In genomic region chr17:64148017-64148631, GRCh38 we compare ENCODE assay signal across 9 cellular contexts. TPM values are rescaled to one million over a fixed set of nuclear protein-coding genes. Genes with fewer than 3 reads are reported as not detected.
DNase-seq lines count a peak whose midpoint lies in the region; ATAC-seq and TF ChIP-seq lines count a peak whose summit lies in the region.
"Had no signal": no experiment of that assay in that cellular context is flagged by ENCODE, and none has a peak within 500 bp of the region (broad histone marks: within the 10 kb centered on the region; RNA-seq: fewer than 3 reads in every experiment).

No MANE protein-coding gene starts in this region.

- H3K4me1 Mint-ChIP-seq in activated naive CD4-positive, alpha-beta T cell treated with anti-CD3 and anti-CD28 coated beads, Interleukin-2, amount 50 U/mL, for 24 hours, result peaks cover 22% of the 10 kb centered on the region

- no peak overlapping the region for H2AFZ ChIP-seq in fibroblast of lung (ENCODE audit: low read length)

- H3K27me3 Mint-ChIP-seq in activated naive CD4-positive, alpha-beta T cell treated with anti-CD3 and anti-CD28 coated beads, Interleukin-2, amount 50 U/mL, for 24 hours, result no peaks in the 10 kb centered on the region

- H3K4me2 ChIP-seq in fibroblast of lung (ENCODE audit: extremely low read depth, insufficient read depth, low read length), result no peak overlapping the region

- H3K79me2 ChIP-seq in fibroblast of lung (ENCODE audit: control insufficient read depth, insufficient read depth, low read length), result peaks cover 8% of the 10 kb centered on the region

- H3K9me3 ChIP-seq in fibroblast of lung (ENCODE audit: control insufficient read depth, insufficient read depth, low read depth, low read length), result no peaks in the 10 kb centered on the region
- H3K9me3 ChIP-seq in thyroid gland, result no peaks in the 10 kb centered on the region

- no peak for DNase-seq in activated naive CD4-positive, alpha-beta T cell (lab: John Stamatoyannopoulos, UW)
- peak; percentile 45 to 54 for DNase-seq in fibroblast of lung (ENCODE audit: low read depth in 2 of 2)
- no peak for DNase-seq in thyroid gland
- no peak for DNase-seq in left lobe of liver (ENCODE audit: low spot score)
- DNase-seq in globus pallidus (ENCODE audit: low spot score), result no peak
- DNase-seq: activated CD4-positive, alpha-beta T cell treated with anti-CD3 and anti-CD28 coated beads, Interleukin-2, amount 50 U/mL, for 4 hours had no signal

- TF ChIP-seq CTCF in fibroblast of lung (conservative IDR thresholded peaks at IDR 0.05 in 1 of 2, IDR thresholded peaks at IDR 0.05 in 1 of 2; ENCODE audit: low read depth in 1 of 2, low read length in 2 of 2) (no peak), thyroid gland (IDR thresholded peaks at IDR 0.05) (no peak)

- no peak overlapping the region for H3K27ac ChIP-seq in fibroblast of lung (ENCODE audit: insufficient read depth, low read length)
- peak overlapping the region in 2 of 3 donors; percentile 96 to 98 for H3K27ac ChIP-seq in thyroid gland

- peak overlapping the region; percentile 63 for H3K4me3 Mint-ChIP-seq in activated naive CD4-positive, alpha-beta T cell treated with anti-CD3 and anti-CD28 coated beads, Interleukin-2, amount 50 U/mL, for 24 hours

- H3K36me3 Mint-ChIP-seq in activated naive CD4-positive, alpha-beta T cell treated with anti-CD3 and anti-CD28 coated beads, Interleukin-2, amount 50 U/mL, for 24 hours, result peaks cover 14% of the 10 kb centered on the region

- no peak for TF ChIP-seq POLR2A in thyroid gland (IDR thresholded peaks at IDR 0.05)

- no peak overlapping the region for H3K27ac Mint-ChIP-seq in activated naive CD4-positive, alpha-beta T cell treated with anti-CD3 and anti-CD28 coated beads, Interleukin-2, amount 50 U/mL, for 24 hours

- H3K4me1 ChIP-seq in fibroblast of lung (ENCODE audit: control insufficient read depth, extremely low read depth, insufficient read depth, low read length) (peaks cover 6% of the 10 kb centered on the region), thyroid gland (peaks cover 13 to 16% of the 10 kb centered on the region in 2 donors)

- H4K20me1 ChIP-seq in fibroblast of lung (ENCODE audit: control insufficient read depth, extremely low read depth, insufficient read depth, low read length), result no peaks in the 10 kb centered on the region

- H3K36me3 ChIP-seq in fibroblast of lung (ENCODE audit: control insufficient read depth, insufficient read depth, low read length), result peaks cover 1% of the 10 kb centered on the region
- peaks cover 6 to 15% of the 10 kb centered on the region in 2 donors for H3K36me3 ChIP-seq in thyroid gland

- no peaks in the 10 kb centered on the region for H3K9me3 Mint-ChIP-seq in activated naive CD4-positive, alpha-beta T cell treated with anti-CD3 and anti-CD28 coated beads, Interleukin-2, amount 50 U/mL, for 24 hours

- 76 to 85% methylated on average over 8 of the region's 8 CpGs for WGBS in thyroid gland, 2 donors

- ATAC-seq in HG03175 (IDR thresholded peaks at IDR 0.05; ENCODE audit: unreplicated experiment), result no peak
- ATAC-seq in left lobe of liver, result no peak

- H3K9ac ChIP-seq in fibroblast of lung (ENCODE audit: insufficient read depth, low read length), result no peak overlapping the region

- no peaks in the 10 kb centered on the region for H3K27me3 ChIP-seq in fibroblast of lung (ENCODE audit: control insufficient read depth, insufficient read depth, low read length)
- no peaks in the 10 kb centered on the region for H3K27me3 ChIP-seq in thyroid gland

- intact Hi-C loops in thyroid gland (cut with DNase I), result no loop called here

- peak overlapping the region in 1 of 4 experiments; percentile 90 for H3K4me3 ChIP-seq in fibroblast of lung (replicated peaks in 1 of 4; ENCODE audit: control extremely low read depth in 1 of 4, insufficient read depth in 1 of 4, low read depth in 3 of 4, low read length in 4 of 4)
- no peak overlapping the region for H3K4me3 ChIP-seq in thyroid gland (replicated peaks in 1 of 3)

TF ChIP-seq in PFSK-1, 5 proteins besides CTCF, POLR2A, EP300 and RAD21:
- TF ChIP-seq POLR2AphosphoS5 (IDR thresholded peaks at IDR 0.05; ENCODE audit: low read depth, low read length), result peak; percentile 62; the same call in 1 of the 2 replicates
- peak; percentile 8; the same call in 1 of the 2 replicates for TF ChIP-seq SIN3A (IDR thresholded peaks at IDR 0.05; ENCODE audit: borderline replicate concordance, insufficient read depth, low read length)
- TF ChIP-seq, protein P1, sequence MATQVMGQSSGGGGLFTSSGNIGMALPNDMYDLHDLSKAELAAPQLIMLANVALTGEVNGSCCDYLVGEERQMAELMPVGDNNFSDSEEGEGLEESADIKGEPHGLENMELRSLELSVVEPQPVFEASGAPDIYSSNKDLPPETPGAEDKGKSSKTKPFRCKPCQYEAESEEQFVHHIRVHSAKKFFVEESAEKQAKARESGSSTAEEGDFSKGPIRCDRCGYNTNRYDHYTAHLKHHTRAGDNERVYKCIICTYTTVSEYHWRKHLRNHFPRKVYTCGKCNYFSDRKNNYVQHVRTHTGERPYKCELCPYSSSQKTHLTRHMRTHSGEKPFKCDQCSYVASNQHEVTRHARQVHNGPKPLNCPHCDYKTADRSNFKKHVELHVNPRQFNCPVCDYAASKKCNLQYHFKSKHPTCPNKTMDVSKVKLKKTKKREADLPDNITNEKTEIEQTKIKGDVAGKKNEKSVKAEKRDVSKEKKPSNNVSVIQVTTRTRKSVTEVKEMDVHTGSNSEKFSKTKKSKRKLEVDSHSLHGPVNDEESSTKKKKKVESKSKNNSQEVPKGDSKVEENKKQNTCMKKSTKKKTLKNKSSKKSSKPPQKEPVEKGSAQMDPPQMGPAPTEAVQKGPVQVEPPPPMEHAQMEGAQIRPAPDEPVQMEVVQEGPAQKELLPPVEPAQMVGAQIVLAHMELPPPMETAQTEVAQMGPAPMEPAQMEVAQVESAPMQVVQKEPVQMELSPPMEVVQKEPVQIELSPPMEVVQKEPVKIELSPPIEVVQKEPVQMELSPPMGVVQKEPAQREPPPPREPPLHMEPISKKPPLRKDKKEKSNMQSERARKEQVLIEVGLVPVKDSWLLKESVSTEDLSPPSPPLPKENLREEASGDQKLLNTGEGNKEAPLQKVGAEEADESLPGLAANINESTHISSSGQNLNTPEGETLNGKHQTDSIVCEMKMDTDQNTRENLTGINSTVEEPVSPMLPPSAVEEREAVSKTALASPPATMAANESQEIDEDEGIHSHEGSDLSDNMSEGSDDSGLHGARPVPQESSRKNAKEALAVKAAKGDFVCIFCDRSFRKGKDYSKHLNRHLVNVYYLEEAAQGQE (IDR thresholded peaks at IDR 0.05; ENCODE audit: insufficient read depth in 1 of 2, low read depth in 2 of 2, low read length in 2 of 2), result no peak
- no peak for TF ChIP-seq FOXP2 (optimal IDR thresholded peaks at IDR 0.05; ENCODE audit: borderline replicate concordance, extremely low read depth, extremely low read length, insufficient read depth)
- TF ChIP-seq TAF1 (IDR thresholded peaks at IDR 0.05; ENCODE audit: borderline replicate concordance, insufficient read depth, low read length), result no peak

RNA-seq across cellular contexts. Expression of gene ERN1, which starts 18.2 kb away (rescaled TPM):
- polyA plus RNA-seq in PFSK-1 (2012; ENCODE audit: insufficient read length, low read depth), result 14.4 TPM
- total RNA-seq in fibroblast of lung (11.7 and 13.9 TPM in 2 replicates), thyroid gland (10 to 100 TPM in 3 of 4 donors, 1 to 10 TPM in 1; 9.5 to 20.2 (median 12.8) TPM), left lobe of liver (30.9 TPM)
- polyA plus RNA-seq in fibroblast of lung, result 3.3 and 3.4 TPM in 2 replicates
- 2.1 and 2.2 TPM in 2 replicates for polyA plus RNA-seq in fibroblast of lung (2012)
- polyA minus RNA-seq in fibroblast of lung (ENCODE audit: low replicate concordance), result 3.9 and 4.4 TPM in 2 replicates

Comparison
In these comparisons a context has a peak if more than half of its experiments do, and no peak if none do; other contexts are left out.
1. DNase-seq: peak in fibroblast of lung (2 of 2); none in activated naive CD4-positive, alpha-beta T cell (0 of 4), thyroid gland (0 of 2), left lobe of liver (single experiment) and globus pallidus (single experiment).